ENCODE assay signal across 1 cellular context in the genomic region with DNA sequence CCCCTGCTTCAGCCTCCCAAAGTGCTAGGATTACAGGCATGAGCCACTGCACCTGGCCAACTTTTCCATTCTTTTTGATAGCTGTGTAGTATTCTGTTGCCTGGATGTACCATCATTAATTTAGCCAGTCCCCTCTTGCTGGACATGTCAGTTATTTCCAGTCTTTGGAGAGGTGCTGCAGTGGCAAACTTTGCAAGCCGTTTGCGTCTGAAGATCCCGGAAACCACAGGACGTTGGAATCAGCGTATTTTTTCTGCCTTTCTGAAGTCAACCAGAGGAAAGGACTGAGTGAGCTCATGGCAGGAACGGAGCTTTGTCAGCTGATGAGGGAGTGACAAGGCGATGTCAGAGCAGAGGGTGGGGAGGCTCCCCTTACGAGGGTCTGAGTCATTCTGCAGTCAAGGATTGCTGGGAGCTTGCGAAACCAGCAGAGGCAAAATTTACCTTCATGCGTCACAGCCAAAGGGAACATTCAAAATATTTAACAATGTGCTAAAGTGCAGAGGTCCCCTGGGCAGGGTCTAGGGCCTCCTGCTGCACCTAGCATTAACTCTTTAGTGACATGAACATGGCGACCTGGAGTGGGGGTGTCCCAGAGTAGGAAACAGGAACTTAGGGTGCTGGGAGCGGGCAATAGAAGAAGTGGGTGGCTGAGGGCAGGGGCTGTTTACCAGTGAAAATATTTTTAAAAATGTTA.
A peak's percentile ranks its signal among the peaks of the same experiment; 100 is the strongest.
TF ChIP-seq lines count a peak whose summit lies in the region.

No MANE protein-coding gene starts in this region.

TF ChIP-seq in HepG2, 621 proteins besides CTCF, POLR2A, EP300 and RAD21 (continued from another document and continues in another):
- TF ChIP-seq HOXD1 (CRISPR knock-in tag; IDR thresholded peaks at IDR 0.05) (0 out of 2 replicates have a peak, but pooled peaks have one; percentile 49), ZSCAN9 (CRISPR knock-in tag; IDR thresholded peaks at IDR 0.05; ENCODE audit: borderline replicate concordance) (peak; percentile 56; the same call in 1 of the 2 replicates), MEF2D (CRISPR knock-in tag; IDR thresholded peaks at IDR 0.05) (peak; percentile 83; the same call in 1 of the 2 replicates), CBX1 (IDR thresholded peaks at IDR 0.05; ENCODE audit: low read depth) (no peak), KDM4B (CRISPR knock-in tag; IDR thresholded peaks at IDR 0.05) (peak; percentile 73; the same call in 1 of the 2 replicates), KLF9 (CRISPR knock-in tag; IDR thresholded peaks at IDR 0.05; ENCODE audit: low read depth) (0 out of 2 replicates have a peak, but pooled peaks have one; percentile 43), CBFB (CRISPR knock-in tag; IDR thresholded peaks at IDR 0.05) (no peak), ZNF709 (CRISPR knock-in tag; IDR thresholded peaks at IDR 0.05) (no peak; the same call in 1 of the 2 replicates), AGO1 (IDR thresholded peaks at IDR 0.05; ENCODE audit: low read depth, low read length, poor library complexity, severe bottlenecking) (no peak), STAG1 (CRISPR knock-in tag; IDR thresholded peaks at IDR 0.05) (no peak), ZNF660 (CRISPR knock-in tag; IDR thresholded peaks at IDR 0.05; ENCODE audit: borderline replicate concordance, low read depth) (no peak), JDP2 (CRISPR knock-in tag; IDR thresholded peaks at IDR 0.05; ENCODE audit: borderline replicate concordance) (no peak), JUND (CRISPR knock-in tag; IDR thresholded peaks at IDR 0.05) (peak; percentile 98), ARNT2 (CRISPR knock-in tag; IDR thresholded peaks at IDR 0.05; ENCODE audit: low read depth) (0 out of 2 replicates have a peak, but pooled peaks have one; percentile 41), CEBPG (CRISPR knock-in tag; IDR thresholded peaks at IDR 0.05) (peak; percentile 98), PAF1 (CRISPR knock-in tag; IDR thresholded peaks at IDR 0.05) (no peak), SP2 (CRISPR knock-in tag; IDR thresholded peaks at IDR 0.05) (no peak), BHLHE40 (IDR thresholded peaks at IDR 0.05; ENCODE audit: low read length) (no peak), ZSCAN20 (CRISPR knock-in tag; IDR thresholded peaks at IDR 0.05; ENCODE audit: borderline replicate concordance) (no peak), KDM6A (CRISPR knock-in tag; IDR thresholded peaks at IDR 0.05; ENCODE audit: low read depth) (peak; percentile 92), ZNF607 (CRISPR knock-in tag; IDR thresholded peaks at IDR 0.05; ENCODE audit: borderline replicate concordance) (peak; percentile 70; the same call in 1 of the 2 replicates), ZBTB20 (CRISPR knock-in tag; IDR thresholded peaks at IDR 0.05; ENCODE audit: borderline replicate concordance, low read depth) (peak; percentile 28; the same call in 1 of the 2 replicates), SSRP1 (CRISPR knock-in tag; IDR thresholded peaks at IDR 0.05) (no peak), RARA (CRISPR knock-in tag; IDR thresholded peaks at IDR 0.05) (peak; percentile 68), ZNF737 (CRISPR knock-in tag; IDR thresholded peaks at IDR 0.05; ENCODE audit: borderline replicate concordance) (no peak), TEAD3 (CRISPR knock-in tag; optimal IDR thresholded peaks at IDR 0.05; ENCODE audit: borderline replicate concordance) (peak; percentile 96), REL (CRISPR knock-in tag; conservative IDR thresholded peaks at IDR 0.05) (no peak), ZNF83 (CRISPR knock-in tag; IDR thresholded peaks at IDR 0.05; ENCODE audit: borderline replicate concordance) (no peak), ZNF530 (CRISPR knock-in tag; IDR thresholded peaks at IDR 0.05; ENCODE audit: low read depth) (no peak), ZSCAN29 (CRISPR knock-in tag; conservative IDR thresholded peaks at IDR 0.05) (no peak), HDAC6 (IDR thresholded peaks at IDR 0.05; ENCODE audit: low read depth, low read length) (no peak)
- TF ChIP-seq, protein P1, sequence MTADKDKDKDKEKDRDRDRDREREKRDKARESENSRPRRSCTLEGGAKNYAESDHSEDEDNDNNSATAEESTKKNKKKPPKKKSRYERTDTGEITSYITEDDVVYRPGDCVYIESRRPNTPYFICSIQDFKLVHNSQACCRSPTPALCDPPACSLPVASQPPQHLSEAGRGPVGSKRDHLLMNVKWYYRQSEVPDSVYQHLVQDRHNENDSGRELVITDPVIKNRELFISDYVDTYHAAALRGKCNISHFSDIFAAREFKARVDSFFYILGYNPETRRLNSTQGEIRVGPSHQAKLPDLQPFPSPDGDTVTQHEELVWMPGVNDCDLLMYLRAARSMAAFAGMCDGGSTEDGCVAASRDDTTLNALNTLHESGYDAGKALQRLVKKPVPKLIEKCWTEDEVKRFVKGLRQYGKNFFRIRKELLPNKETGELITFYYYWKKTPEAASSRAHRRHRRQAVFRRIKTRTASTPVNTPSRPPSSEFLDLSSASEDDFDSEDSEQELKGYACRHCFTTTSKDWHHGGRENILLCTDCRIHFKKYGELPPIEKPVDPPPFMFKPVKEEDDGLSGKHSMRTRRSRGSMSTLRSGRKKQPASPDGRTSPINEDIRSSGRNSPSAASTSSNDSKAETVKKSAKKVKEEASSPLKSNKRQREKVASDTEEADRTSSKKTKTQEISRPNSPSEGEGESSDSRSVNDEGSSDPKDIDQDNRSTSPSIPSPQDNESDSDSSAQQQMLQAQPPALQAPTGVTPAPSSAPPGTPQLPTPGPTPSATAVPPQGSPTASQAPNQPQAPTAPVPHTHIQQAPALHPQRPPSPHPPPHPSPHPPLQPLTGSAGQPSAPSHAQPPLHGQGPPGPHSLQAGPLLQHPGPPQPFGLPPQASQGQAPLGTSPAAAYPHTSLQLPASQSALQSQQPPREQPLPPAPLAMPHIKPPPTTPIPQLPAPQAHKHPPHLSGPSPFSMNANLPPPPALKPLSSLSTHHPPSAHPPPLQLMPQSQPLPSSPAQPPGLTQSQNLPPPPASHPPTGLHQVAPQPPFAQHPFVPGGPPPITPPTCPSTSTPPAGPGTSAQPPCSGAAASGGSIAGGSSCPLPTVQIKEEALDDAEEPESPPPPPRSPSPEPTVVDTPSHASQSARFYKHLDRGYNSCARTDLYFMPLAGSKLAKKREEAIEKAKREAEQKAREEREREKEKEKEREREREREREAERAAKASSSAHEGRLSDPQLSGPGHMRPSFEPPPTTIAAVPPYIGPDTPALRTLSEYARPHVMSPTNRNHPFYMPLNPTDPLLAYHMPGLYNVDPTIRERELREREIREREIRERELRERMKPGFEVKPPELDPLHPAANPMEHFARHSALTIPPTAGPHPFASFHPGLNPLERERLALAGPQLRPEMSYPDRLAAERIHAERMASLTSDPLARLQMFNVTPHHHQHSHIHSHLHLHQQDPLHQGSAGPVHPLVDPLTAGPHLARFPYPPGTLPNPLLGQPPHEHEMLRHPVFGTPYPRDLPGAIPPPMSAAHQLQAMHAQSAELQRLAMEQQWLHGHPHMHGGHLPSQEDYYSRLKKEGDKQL (CRISPR knock-in tag; IDR thresholded peaks at IDR 0.05; ENCODE audit: low read depth), result peak; percentile 65
- TF ChIP-seq, protein P2, sequence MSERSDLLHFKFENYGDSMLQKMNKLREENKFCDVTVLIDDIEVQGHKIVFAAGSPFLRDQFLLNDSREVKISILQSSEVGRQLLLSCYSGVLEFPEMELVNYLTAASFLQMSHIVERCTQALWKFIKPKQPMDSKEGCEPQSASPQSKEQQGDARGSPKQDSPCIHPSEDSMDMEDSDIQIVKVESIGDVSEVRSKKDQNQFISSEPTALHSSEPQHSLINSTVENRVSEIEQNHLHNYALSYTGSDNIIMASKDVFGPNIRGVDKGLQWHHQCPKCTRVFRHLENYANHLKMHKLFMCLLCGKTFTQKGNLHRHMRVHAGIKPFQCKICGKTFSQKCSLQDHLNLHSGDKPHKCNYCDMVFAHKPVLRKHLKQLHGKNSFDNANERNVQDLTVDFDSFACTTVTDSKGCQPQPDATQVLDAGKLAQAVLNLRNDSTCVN (CRISPR knock-in tag; IDR thresholded peaks at IDR 0.05; ENCODE audit: borderline replicate concordance), result no peak
- TF ChIP-seq, protein P3, sequence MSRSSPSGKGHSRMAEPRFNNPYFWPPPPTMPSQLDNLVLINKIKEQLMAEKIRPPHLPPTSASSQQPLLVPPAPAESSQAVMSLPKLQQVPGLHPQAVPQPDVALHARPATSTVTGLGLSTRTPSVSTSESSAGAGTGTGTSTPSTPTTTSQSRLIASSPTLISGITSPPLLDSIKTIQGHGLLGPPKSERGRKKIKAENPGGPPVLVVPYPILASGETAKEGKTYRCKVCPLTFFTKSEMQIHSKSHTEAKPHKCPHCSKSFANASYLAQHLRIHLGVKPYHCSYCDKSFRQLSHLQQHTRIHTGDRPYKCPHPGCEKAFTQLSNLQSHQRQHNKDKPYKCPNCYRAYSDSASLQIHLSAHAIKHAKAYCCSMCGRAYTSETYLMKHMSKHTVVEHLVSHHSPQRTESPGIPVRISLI (CRISPR knock-in tag; IDR thresholded peaks at IDR 0.05; ENCODE audit: borderline replicate concordance), result no peak
- TF ChIP-seq, protein P4, sequence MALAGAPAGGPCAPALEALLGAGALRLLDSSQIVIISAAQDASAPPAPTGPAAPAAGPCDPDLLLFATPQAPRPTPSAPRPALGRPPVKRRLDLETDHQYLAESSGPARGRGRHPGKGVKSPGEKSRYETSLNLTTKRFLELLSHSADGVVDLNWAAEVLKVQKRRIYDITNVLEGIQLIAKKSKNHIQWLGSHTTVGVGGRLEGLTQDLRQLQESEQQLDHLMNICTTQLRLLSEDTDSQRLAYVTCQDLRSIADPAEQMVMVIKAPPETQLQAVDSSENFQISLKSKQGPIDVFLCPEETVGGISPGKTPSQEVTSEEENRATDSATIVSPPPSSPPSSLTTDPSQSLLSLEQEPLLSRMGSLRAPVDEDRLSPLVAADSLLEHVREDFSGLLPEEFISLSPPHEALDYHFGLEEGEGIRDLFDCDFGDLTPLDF (CRISPR knock-in tag; IDR thresholded peaks at IDR 0.05), result no peak
- TF ChIP-seq, protein P5, sequence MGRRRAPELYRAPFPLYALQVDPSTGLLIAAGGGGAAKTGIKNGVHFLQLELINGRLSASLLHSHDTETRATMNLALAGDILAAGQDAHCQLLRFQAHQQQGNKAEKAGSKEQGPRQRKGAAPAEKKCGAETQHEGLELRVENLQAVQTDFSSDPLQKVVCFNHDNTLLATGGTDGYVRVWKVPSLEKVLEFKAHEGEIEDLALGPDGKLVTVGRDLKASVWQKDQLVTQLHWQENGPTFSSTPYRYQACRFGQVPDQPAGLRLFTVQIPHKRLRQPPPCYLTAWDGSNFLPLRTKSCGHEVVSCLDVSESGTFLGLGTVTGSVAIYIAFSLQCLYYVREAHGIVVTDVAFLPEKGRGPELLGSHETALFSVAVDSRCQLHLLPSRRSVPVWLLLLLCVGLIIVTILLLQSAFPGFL (CRISPR knock-in tag; IDR thresholded peaks at IDR 0.05), result no peak
- TF ChIP-seq, protein P6, sequence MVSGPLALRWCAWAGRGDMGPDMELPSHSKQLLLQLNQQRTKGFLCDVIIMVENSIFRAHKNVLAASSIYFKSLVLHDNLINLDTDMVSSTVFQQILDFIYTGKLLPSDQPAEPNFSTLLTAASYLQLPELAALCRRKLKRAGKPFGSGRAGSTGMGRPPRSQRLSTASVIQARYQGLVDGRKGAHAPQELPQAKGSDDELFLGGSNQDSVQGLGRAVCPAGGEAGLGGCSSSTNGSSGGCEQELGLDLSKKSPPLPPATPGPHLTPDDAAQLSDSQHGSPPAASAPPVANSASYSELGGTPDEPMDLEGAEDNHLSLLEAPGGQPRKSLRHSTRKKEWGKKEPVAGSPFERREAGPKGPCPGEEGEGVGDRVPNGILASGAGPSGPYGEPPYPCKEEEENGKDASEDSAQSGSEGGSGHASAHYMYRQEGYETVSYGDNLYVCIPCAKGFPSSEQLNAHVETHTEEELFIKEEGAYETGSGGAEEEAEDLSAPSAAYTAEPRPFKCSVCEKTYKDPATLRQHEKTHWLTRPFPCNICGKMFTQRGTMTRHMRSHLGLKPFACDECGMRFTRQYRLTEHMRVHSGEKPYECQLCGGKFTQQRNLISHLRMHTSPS (CRISPR knock-in tag; IDR thresholded peaks at IDR 0.05; ENCODE audit: low read depth), result no peak
- TF ChIP-seq, protein P7, sequence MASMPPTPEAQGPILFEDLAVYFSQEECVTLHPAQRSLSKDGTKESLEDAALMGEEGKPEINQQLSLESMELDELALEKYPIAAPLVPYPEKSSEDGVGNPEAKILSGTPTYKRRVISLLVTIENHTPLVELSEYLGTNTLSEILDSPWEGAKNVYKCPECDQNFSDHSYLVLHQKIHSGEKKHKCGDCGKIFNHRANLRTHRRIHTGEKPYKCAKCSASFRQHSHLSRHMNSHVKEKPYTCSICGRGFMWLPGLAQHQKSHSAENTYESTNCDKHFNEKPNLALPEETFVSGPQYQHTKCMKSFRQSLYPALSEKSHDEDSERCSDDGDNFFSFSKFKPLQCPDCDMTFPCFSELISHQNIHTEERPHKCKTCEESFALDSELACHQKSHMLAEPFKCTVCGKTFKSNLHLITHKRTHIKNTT (CRISPR knock-in tag; IDR thresholded peaks at IDR 0.05), result no peak
- TF ChIP-seq, protein P8, sequence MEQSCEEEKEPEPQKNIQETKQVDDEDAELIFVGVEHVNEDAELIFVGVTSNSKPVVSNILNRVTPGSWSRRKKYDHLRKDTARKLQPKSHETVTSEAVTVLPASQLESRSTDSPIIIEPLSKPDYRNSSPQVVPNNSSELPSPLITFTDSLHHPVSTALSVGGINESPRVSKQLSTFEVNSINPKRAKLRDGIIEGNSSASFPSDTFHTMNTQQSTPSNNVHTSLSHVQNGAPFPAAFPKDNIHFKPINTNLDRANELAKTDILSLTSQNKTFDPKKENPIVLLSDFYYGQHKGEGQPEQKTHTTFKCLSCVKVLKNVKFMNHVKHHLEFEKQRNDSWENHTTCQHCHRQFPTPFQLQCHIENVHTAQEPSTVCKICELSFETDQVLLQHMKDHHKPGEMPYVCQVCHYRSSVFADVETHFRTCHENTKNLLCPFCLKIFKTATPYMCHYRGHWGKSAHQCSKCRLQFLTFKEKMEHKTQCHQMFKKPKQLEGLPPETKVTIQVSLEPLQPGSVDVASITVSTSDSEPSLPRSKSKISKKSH (CRISPR knock-in tag; IDR thresholded peaks at IDR 0.05; ENCODE audit: borderline replicate concordance), result no peak
- TF ChIP-seq, protein P9, sequence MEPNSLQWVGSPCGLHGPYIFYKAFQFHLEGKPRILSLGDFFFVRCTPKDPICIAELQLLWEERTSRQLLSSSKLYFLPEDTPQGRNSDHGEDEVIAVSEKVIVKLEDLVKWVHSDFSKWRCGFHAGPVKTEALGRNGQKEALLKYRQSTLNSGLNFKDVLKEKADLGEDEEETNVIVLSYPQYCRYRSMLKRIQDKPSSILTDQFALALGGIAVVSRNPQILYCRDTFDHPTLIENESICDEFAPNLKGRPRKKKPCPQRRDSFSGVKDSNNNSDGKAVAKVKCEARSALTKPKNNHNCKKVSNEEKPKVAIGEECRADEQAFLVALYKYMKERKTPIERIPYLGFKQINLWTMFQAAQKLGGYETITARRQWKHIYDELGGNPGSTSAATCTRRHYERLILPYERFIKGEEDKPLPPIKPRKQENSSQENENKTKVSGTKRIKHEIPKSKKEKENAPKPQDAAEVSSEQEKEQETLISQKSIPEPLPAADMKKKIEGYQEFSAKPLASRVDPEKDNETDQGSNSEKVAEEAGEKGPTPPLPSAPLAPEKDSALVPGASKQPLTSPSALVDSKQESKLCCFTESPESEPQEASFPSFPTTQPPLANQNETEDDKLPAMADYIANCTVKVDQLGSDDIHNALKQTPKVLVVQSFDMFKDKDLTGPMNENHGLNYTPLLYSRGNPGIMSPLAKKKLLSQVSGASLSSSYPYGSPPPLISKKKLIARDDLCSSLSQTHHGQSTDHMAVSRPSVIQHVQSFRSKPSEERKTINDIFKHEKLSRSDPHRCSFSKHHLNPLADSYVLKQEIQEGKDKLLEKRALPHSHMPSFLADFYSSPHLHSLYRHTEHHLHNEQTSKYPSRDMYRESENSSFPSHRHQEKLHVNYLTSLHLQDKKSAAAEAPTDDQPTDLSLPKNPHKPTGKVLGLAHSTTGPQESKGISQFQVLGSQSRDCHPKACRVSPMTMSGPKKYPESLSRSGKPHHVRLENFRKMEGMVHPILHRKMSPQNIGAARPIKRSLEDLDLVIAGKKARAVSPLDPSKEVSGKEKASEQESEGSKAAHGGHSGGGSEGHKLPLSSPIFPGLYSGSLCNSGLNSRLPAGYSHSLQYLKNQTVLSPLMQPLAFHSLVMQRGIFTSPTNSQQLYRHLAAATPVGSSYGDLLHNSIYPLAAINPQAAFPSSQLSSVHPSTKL (CRISPR knock-in tag; IDR thresholded peaks at IDR 0.05), result peak; percentile 98
